In the genomic region with DNA sequence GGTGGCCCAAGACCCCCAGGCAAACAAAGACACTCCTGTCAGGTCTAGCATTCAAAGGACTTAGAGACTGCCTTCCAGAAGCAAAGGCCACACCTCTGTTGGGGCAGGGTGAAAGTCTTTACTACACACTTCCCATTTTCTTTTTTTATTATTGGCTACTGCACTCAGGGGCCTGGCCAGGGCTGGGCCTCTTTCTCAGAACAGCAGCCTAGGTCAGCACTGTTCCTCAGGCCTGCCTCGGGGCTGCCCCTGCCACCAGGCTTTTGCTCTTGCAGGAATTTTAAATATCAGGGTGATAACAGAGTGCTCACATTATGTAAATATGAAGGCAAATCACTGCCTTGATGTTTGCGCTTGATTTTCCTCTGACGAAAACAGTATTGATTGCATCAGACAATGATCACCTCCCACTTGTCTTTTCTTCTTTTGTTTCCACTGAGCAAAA, we compare ENCODE assay signal across 10 cellular contexts. TPM values are rescaled to one million over a fixed set of nuclear protein-coding genes. Genes with fewer than 3 reads are reported as not detected.
A peak's percentile ranks its signal among the peaks of the same experiment; 100 is the strongest.
DNase-seq lines count a peak whose midpoint lies in the region; ATAC-seq, FAIRE-seq and TF ChIP-seq lines count a peak whose summit lies in the region.
"Had no signal": no experiment of that assay in that cellular context is flagged by ENCODE, and none has a peak within 500 bp of the region (broad histone marks: within the 10 kb centered on the region; RNA-seq: fewer than 3 reads in every experiment).

No MANE protein-coding gene starts in this region.

- peaks cover 0 to 17% (median 10%) of the 10 kb centered on the region in 5 donors for H3K27me3 Mint-ChIP-seq in naive thymus-derived CD8-positive, alpha-beta T cell
- H3K27me3 Mint-ChIP-seq in CD8-positive, alpha-beta T cell (ENCODE audit: low read depth): peaks cover 22% of the 10 kb centered on the region

- WGBS in GM12878 (ENCODE audit: insufficient coverage, insufficient replicate concordance, low lambda C conversion rate, missing lambda C conversion rate): 42% methylated on average over 3 of the region's 3 CpGs

- H3K36me3 Mint-ChIP-seq in naive thymus-derived CD8-positive, alpha-beta T cell: no peaks in the 10 kb centered on the region
- H3K36me3 Mint-ChIP-seq in CD8-positive, alpha-beta T cell: no peaks in the 10 kb centered on the region

- RAD21 ChIA-PET in GM12878 (lab: Charles Lee; ENCODE audit: unreplicated experiment): no interaction called here

- H3K9me3 ChIP-seq in GM12878 (replicated peaks; ENCODE audit: control insufficient read depth, insufficient read depth, low read length): no peaks in the 10 kb centered on the region
- H3K9me3 ChIP-seq in CD8-positive, alpha-beta T cell (ENCODE audit: low read length): no peaks in the 10 kb centered on the region

- no peak for TF ChIP-seq POLR2A in GM12878 (IDR thresholded peaks at IDR 0.05; ENCODE audit: low read depth, low read length)

- H2AFZ ChIP-seq in GM12878 (ENCODE audit: control insufficient read depth, low read depth, low read length): peak overlapping the region; percentile 62

- no peak for TF ChIP-seq CTCF in GM12878 (IDR thresholded peaks at IDR 0.05 in 2 of 3, conservative IDR thresholded peaks at IDR 0.05 in 1 of 3; ENCODE audit: control insufficient read depth in 2 of 3, extremely low read depth in 1 of 3, insufficient read depth in 1 of 3, low read depth in 3 of 3, low read length in 3 of 3)
- no peak for TF ChIP-seq CTCF in CD8-positive, alpha-beta T cell (IDR thresholded peaks at IDR 0.05)

- H3K79me2 ChIP-seq in GM12878 (ENCODE audit: control insufficient read depth, insufficient read depth, low read length): no peaks in the 10 kb centered on the region

- no peak for FAIRE-seq in GM12878 (lab: Jason Lieb, UNC)
- FAIRE-seq: D721Med, keratinocyte had no signal

- BruUV-seq in GM12878 (replicated peaks; lab: Mats Ljungman, UMichigan): no TSS peak

- CTCF ChIA-PET in GM12878 (lab: Yijun Ruan, JAX): interaction anchor here (0.6 kb wide), 1 partner anchor 21 kb away, joined by 3 read pairs; no protein-coding TSS in a partner anchor
- CTCF ChIA-PET in CD8-positive, alpha-beta T cell (lab: Charles Lee): no interaction called here

- POLR2A ChIA-PET in GM12878 (lab: Charles Lee): no interaction called here
- POLR2A ChIA-PET in naive thymus-derived CD8-positive, alpha-beta T cell (lab: Charles Lee): no interaction called here
- POLR2A ChIA-PET in CD8-positive, alpha-beta T cell (lab: Charles Lee): no interaction called here

- peaks cover 9% of the 10 kb centered on the region for H3K4me1 ChIP-seq in GM12878 (ENCODE audit: control insufficient read depth, insufficient read depth, low read length)
- no peaks in the 10 kb centered on the region for H3K4me1 ChIP-seq in CD8-positive, alpha-beta T cell (ENCODE audit: insufficient read depth, low read length)

- intact Hi-C loops in GM12878 (cut with micrococcal nuclease; ENCODE audit: unreplicated experiment): no loop called here
- intact Hi-C loops in CD8-positive, alpha-beta T cell (cut with DNase I, micrococcal nuclease): no loop called here

- TF ChIP-seq RAD21 in GM12878 (IDR thresholded peaks at IDR 0.05; ENCODE audit: insufficient read depth, low read depth, low read length): no peak

- H3K27me3 ChIP-seq in GM12878 (replicated peaks in 1 of 2; ENCODE audit: control insufficient read depth in 2 of 2, insufficient read depth in 2 of 2, low read length in 1 of 2): no peaks in the 10 kb centered on the region
- H3K27me3 ChIP-seq in CD8-positive, alpha-beta T cell (ENCODE audit: insufficient read depth, low read length): no peaks in the 10 kb centered on the region

- no peak overlapping the region for H3K4me3 Mint-ChIP-seq in naive thymus-derived CD8-positive, alpha-beta T cell
- H3K4me3 Mint-ChIP-seq in CD8-positive, alpha-beta T cell: no peak overlapping the region

- peak overlapping the region in 1 of 10 donors; percentile 62 for H3K27ac Mint-ChIP-seq in naive thymus-derived CD8-positive, alpha-beta T cell
- H3K27ac Mint-ChIP-seq in CD8-positive, alpha-beta T cell: no peak overlapping the region

- ATAC-seq in HG03342 (IDR thresholded peaks at IDR 0.05; ENCODE audit: unreplicated experiment) (peak; percentile 90), GM12878 (peak; percentile 98)
- no peak for ATAC-seq in naive thymus-derived CD8-positive, alpha-beta T cell
- no peak for ATAC-seq in CD8-positive, alpha-beta T cell

- no peaks in the 10 kb centered on the region for H4K20me1 ChIP-seq in GM12878 (ENCODE audit: control insufficient read depth, insufficient read depth)

- H3K9me3 Mint-ChIP-seq in naive thymus-derived CD8-positive, alpha-beta T cell: no peaks in the 10 kb centered on the region
- H3K9me3 Mint-ChIP-seq in CD8-positive, alpha-beta T cell: no peaks in the 10 kb centered on the region

- H3K9ac ChIP-seq in GM12878 (ENCODE audit: control insufficient read depth, insufficient read depth, low read length): peak overlapping the region; percentile 21; the same call in 1 of the 2 replicates

- peak in 2 of 3 donors; percentile 27 to 28 for DNase-seq in stimulated activated CD4-positive, alpha-beta T cell treated with anti-CD3 and anti-CD28 coated beads, Interleukin-12 subunit alpha, Interleukin-12 subunit beta, amount 100 ng/mL, for 48 hours (ENCODE audit: low read depth in 2 of 3, low spot score in 1 of 3)
- DNase-seq in stimulated activated CD4-positive, alpha-beta T cell treated with anti-CD3 and anti-CD28 coated beads, Interleukin-12 subunit alpha, Interleukin-12 subunit beta, amount 100 ng/mL, for 4 hours: no peak
- DNase-seq in GM12878 (ENCODE audit: low read depth, low spot score): no peak
- no peak for DNase-seq in naive thymus-derived CD8-positive, alpha-beta T cell
- DNase-seq in NCI-H510A (lab: John Stamatoyannopoulos, UW): no peak
- DNase-seq in HuH-7 (ENCODE audit: low spot score): no peak
- DNase-seq in CD8-positive, alpha-beta T cell: no peak

- peak overlapping the region; percentile 26 for H3K4me2 ChIP-seq in GM12878 (ENCODE audit: control insufficient read depth, insufficient read depth)

- H3K4me3 ChIP-seq in GM12878: no peak overlapping the region
- H3K4me3 ChIP-seq in CD8-positive, alpha-beta T cell (ENCODE audit: low read depth, low read length): no peak overlapping the region

- no peaks in the 10 kb centered on the region for H3K36me3 ChIP-seq in GM12878 (ENCODE audit: control insufficient read depth in 2 of 2, insufficient read depth in 2 of 2, low read length in 1 of 2)
- H3K36me3 ChIP-seq in CD8-positive, alpha-beta T cell (ENCODE audit: insufficient read depth, low read length): no peaks in the 10 kb centered on the region

- in situ Hi-C loops in GM12878 (cut with MboI): no loop called here

- TF ChIP-seq EP300 in GM12878 (IDR thresholded peaks at IDR 0.05; ENCODE audit: borderline replicate concordance in 1 of 2, control insufficient read depth in 1 of 2, low read depth in 2 of 2, low read length in 2 of 2): no peak

- peaks cover 0 to 9% (median 3%) of the 10 kb centered on the region in 4 donors for H3K4me1 Mint-ChIP-seq in naive thymus-derived CD8-positive, alpha-beta T cell
- no peaks in the 10 kb centered on the region for H3K4me1 Mint-ChIP-seq in CD8-positive, alpha-beta T cell (ENCODE audit: low read depth)

- SMC1A ChIA-PET in GM12878 (lab: Charles Lee; ENCODE audit: uncharacterized antibody, unreplicated experiment): interaction anchor here (1.0 kb wide), 1 partner anchor 17 kb away, joined by 3 read pairs; no protein-coding TSS in a partner anchor

- H3K27ac ChIP-seq in GM12878 (ENCODE audit: control insufficient read depth, insufficient read depth): no peak overlapping the region
- H3K27ac ChIP-seq in CD8-positive, alpha-beta T cell (ENCODE audit: low read depth, low read length): no peak overlapping the region

TF ChIP-seq in GM12878, 131 proteins besides CTCF, POLR2A, EP300 and RAD21:
- no peak for TF ChIP-seq ZBTB33 (IDR thresholded peaks at IDR 0.05)
- TF ChIP-seq SPI1 (IDR thresholded peaks at IDR 0.05; ENCODE audit: borderline replicate concordance, insufficient read depth, low read depth, low read length): peak; percentile 74; the same call in 1 of the 2 replicates
TF ChIP-seq in GM12878: peak in this region for 1.

RNA-seq across cellular contexts. Expression of gene GSTA4, which starts 18.5 kb away (rescaled TPM):
- total RNA-seq in GM12878 (2013; cell fraction: nucleolus; rRNA removed): 1.6 and 2.9 TPM in 2 replicates
- total RNA-seq in GM12878 (2014; rRNA removed): 2.9 and 5.3 TPM in 2 replicates
- total RNA-seq in GM12878 (2014; rRNA removed; fragmentation: Illumina TruSeq; extraction: Trizol): 3.9 and 5.4 TPM in 2 replicates
- total RNA-seq in GM12878 (2021): 3.4 and 4.7 TPM in 2 replicates
- polyA plus RNA-seq in GM12878 (2011; ENCODE audit: low read depth): 1.4 TPM
- polyA plus RNA-seq in GM12878 (2011; rRNA removed): 1.9 and 2.7 TPM in 2 replicates
- polyA plus RNA-seq in GM12878 (2011; cell fraction: cytosol; rRNA removed): 0.85 and 1.0 TPM in 2 replicates
- polyA plus RNA-seq in GM12878 (2011; cell fraction: nucleus; rRNA removed): 0.61 and 0.64 TPM in 2 replicates
- 2.1 and 3.4 TPM in 2 replicates for polyA plus RNA-seq in GM12878 (2012)
- 5.7 and 11.6 TPM in 2 replicates for polyA plus RNA-seq in GM12878 (2014; fragmentation: Illumina TruSeq; extraction: Trizol)
- 1 to 10 TPM; 8.6 to 9.7 TPM for polyA plus RNA-seq in GM12878 (2014; fragmentation: Nextera tagmentation; extraction: Ambion mirVana)
- 4.5 TPM in 2 replicates for polyA plus RNA-seq in GM12878 (2014; rRNA removed)
- 1 to 10 TPM; 4.4 TPM for polyA plus RNA-seq in GM12878 (2016; fragmentation: Nextera tagmentation; extraction: Ambion mirVana)
- 1.1 and 1.6 TPM in 2 replicates for polyA minus RNA-seq in GM12878 (2011; rRNA and poly(A)+ RNA removed)
- polyA minus RNA-seq in GM12878 (2011; cell fraction: cytosol; rRNA and poly(A)+ RNA removed): not detected in 2 replicates
- 0.38 TPM in 1 of 2 replicates, not detected in the other for polyA minus RNA-seq in GM12878 (2011; cell fraction: nucleus; rRNA and poly(A)+ RNA removed)
- under 1 TPM; 0.39 to 0.69 TPM for total RNA-seq in naive thymus-derived CD8-positive, alpha-beta T cell
- polyA plus RNA-seq in naive thymus-derived CD8-positive, alpha-beta T cell: 1 to 10 TPM; 1.2 to 3.7 (median 3.4) TPM
- total RNA-seq in CD8-positive, alpha-beta T cell: under 1 TPM in 1 of 2 experiments, not detected in 1; 0.92 TPM

Comparison
In these comparisons a context has a peak if more than half of its experiments do, and no peak if none do; other contexts are left out.
1. DNase-seq: peak in stimulated activated CD4-positive, alpha-beta T cell treated with anti-CD3 and anti-CD28 coated beads, Interleukin-12 subunit alpha, Interleukin-12 subunit beta, amount 100 ng/mL, for 48 hours (2 of 3); none in stimulated activated CD4-positive, alpha-beta T cell treated with anti-CD3 and anti-CD28 coated beads, Interleukin-12 subunit alpha, Interleukin-12 subunit beta, amount 100 ng/mL, for 4 hours (single experiment), GM12878 (single experiment), naive thymus-derived CD8-positive, alpha-beta T cell (0 of 10), NCI-H510A (single experiment), HuH-7 (single experiment) and CD8-positive, alpha-beta T cell (0 of 7).
2. ATAC-seq: peak in HG03342 (single experiment) and GM12878 (single experiment); none in naive thymus-derived CD8-positive, alpha-beta T cell (0 of 2) and CD8-positive, alpha-beta T cell (single experiment).